ENCODE assay signal across 11 cellular contexts in the genomic region with DNA sequence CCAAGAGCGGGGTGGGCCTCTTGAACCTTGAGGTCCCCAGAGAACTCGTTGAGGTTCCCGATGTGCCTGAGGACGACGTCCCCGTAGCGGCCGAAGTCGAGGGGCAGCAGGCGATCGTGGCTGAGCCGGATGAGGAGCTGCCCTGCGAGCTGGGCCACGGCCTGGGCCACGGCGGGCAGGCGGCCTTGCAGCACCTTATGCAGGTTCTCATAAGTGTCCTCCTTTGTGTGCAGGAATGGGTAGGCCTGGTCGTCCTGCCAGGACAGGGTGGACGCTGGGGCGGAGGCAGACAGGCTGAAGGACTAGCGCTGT. TPM values are rescaled to one million over a fixed set of nuclear protein-coding genes. Genes with fewer than 3 reads are reported as not detected.
DNase-seq lines count a peak whose midpoint lies in the region; ATAC-seq lines count a peak whose summit lies in the region.
"Had no signal": no experiment of that assay in that cellular context is flagged by ENCODE, and none has a peak within 500 bp of the region (broad histone marks: within the 10 kb centered on the region; RNA-seq: fewer than 3 reads in every experiment).

No MANE protein-coding gene starts in this region.

- no peaks in the 10 kb centered on the region for H3K36me3 ChIP-seq in SK-N-MC (ENCODE audit: insufficient read depth, low read length)
- H3K36me3 ChIP-seq: SJCRH30 had no signal

- no peak overlapping the region for H3K9ac ChIP-seq in SK-N-MC (ENCODE audit: insufficient read length)

- no peaks in the 10 kb centered on the region for H3K27me3 ChIP-seq in right cardiac atrium (ENCODE audit: control insufficient read depth, insufficient read depth)
- H3K27me3 ChIP-seq: SJCRH30 had no signal

- no peaks in the 10 kb centered on the region for H3K4me1 ChIP-seq in right cardiac atrium (ENCODE audit: control insufficient read depth, insufficient read depth, low read length)
- H3K4me1 ChIP-seq: SJCRH30 had no signal

- intact Hi-C loops in right cardiac atrium (cut with DNase I), result no loop called here
- intact Hi-C loops in Right ventricle myocardium inferior (cut with DNase I), result loop anchor here (5.0 kb wide), 1 partner anchor 45 kb away; a partner anchor contains a TSS

- WGBS in right cardiac atrium, result 80% methylated on average over 21 of the region's 21 CpGs

- DNase-seq in right cardiac atrium (peak in 2 of 3 donors; percentile 61 to 66), Right ventricle myocardium inferior (ENCODE audit: missing footprints) (no peak), SK-N-MC (ENCODE audit: low read depth, low spot score) (no peak), iPS-NIHi11 (ENCODE audit: low spot score) (peak; percentile 30), mucosa of gallbladder (ENCODE audit: low spot score) (no peak), NCI-H1417 (lab: John Stamatoyannopoulos, UW) (no peak), NK-92 (lab: John Stamatoyannopoulos, UW; ENCODE audit: unreplicated experiment) (no peak)

- H3K9me3 ChIP-seq in right cardiac atrium (ENCODE audit: control insufficient read depth, low read length) (no peaks in the 10 kb centered on the region), SK-N-MC (ENCODE audit: low read depth, low read length) (no peaks in the 10 kb centered on the region)
- H3K9me3 ChIP-seq: SJCRH30 had no signal

- H3K27ac ChIP-seq in right cardiac atrium (ENCODE audit: low read length), result no peak overlapping the region
- H3K27ac ChIP-seq in SK-N-MC, result no peak overlapping the region
- H3K27ac ChIP-seq: SJCRH30 had no signal

- no peak overlapping the region for H3K4me3 ChIP-seq in right cardiac atrium (ENCODE audit: low read length)
- H3K4me3 ChIP-seq in SK-N-MC, result peak overlapping the region; percentile 85

- ATAC-seq in right cardiac atrium (peak in 1 of 2 donors; percentile 17), Right ventricle myocardium inferior (no peak), GM21381 (IDR thresholded peaks at IDR 0.05; ENCODE audit: unreplicated experiment) (no peak)

RNA-seq across cellular contexts. Expression of a gene that starts 14.2 kb away (rescaled TPM):
- total RNA-seq in right cardiac atrium (under 1 TPM in 3 of 4 donors, not detected in 1; 0.25 to 0.41 (median 0.26) TPM), Right ventricle myocardium inferior (0.22 TPM), mucosa of gallbladder (13.8 TPM)
- polyA plus RNA-seq in right cardiac atrium, result 0.14 TPM
- total RNA-seq: SJCRH30 had no signal

RNA-seq across cellular contexts. Expression of a gene that starts 14.9 kb away (rescaled TPM):
- total RNA-seq in right cardiac atrium (10 to 100 TPM; 11.1 to 13.7 (median 11.9) TPM), Right ventricle myocardium inferior (9.3 TPM), mucosa of gallbladder (34.8 TPM)
- polyA plus RNA-seq in right cardiac atrium, result 13.8 TPM

RNA-seq across cellular contexts. Expression of a gene that starts 25.0 kb away (rescaled TPM):
- total RNA-seq in right cardiac atrium (10 to 100 TPM; 44.0 to 81.7 (median 57.4) TPM), Right ventricle myocardium inferior (56.0 TPM), mucosa of gallbladder (55.4 TPM)
- 41.2 TPM for polyA plus RNA-seq in right cardiac atrium

RNA-seq across cellular contexts. Expression of a gene that starts 29.1 kb away (rescaled TPM):
- total RNA-seq in right cardiac atrium (not detected), Right ventricle myocardium inferior (not detected), mucosa of gallbladder (0.14 TPM)
- polyA plus RNA-seq in right cardiac atrium, result not detected
- total RNA-seq: SJCRH30, ureter had no signal
- polyA plus RNA-seq: CD14-positive monocyte had no signal

RNA-seq across cellular contexts. Expression of a gene that starts 41.1 kb away (rescaled TPM):
- total RNA-seq in right cardiac atrium, result 1 to 10 TPM in 1 of 4 donors, under 1 TPM in 2, not detected in 1; 0.74 to 1.0 (median 0.76) TPM
- polyA plus RNA-seq in right cardiac atrium, result 0.27 TPM
- 0.41 TPM for total RNA-seq in Right ventricle myocardium inferior
- 1.6 TPM for total RNA-seq in mucosa of gallbladder
- total RNA-seq: SJCRH30 had no signal

Comparison
In these comparisons a context has a peak if more than half of its experiments do, and no peak if none do; other contexts are left out.
1. DNase-seq: peak in right cardiac atrium (2 of 3) and iPS-NIHi11 (single experiment); none in Right ventricle myocardium inferior (single experiment), SK-N-MC (single experiment), mucosa of gallbladder (single experiment), NCI-H1417 (0 of 3) and NK-92 (single experiment).
2. RNA of a gene that starts 14.2 kb away (total RNA-seq): 13.8 TPM in mucosa of gallbladder (single experiment); 0.25 to 0.41 TPM in right cardiac atrium and 0.22 TPM in Right ventricle myocardium inferior (single experiment); every median in the first group is over 10 times any median in the second.